Comparison of ENCODE assay signal across 1 cellular context in genomic region chr3:100708989-100709839, GRCh38.
TF ChIP-seq lines count a peak whose summit lies in the region.

Gene TFG (plus strand): TSS chr3:100709494. CDS start chr3:100713686, 4,192 bp downstream.

TF ChIP-seq in HepG2, 621 proteins besides CTCF, POLR2A, EP300 and RAD21 (continued from another document and continues in another):
- TF ChIP-seq, protein P1, sequence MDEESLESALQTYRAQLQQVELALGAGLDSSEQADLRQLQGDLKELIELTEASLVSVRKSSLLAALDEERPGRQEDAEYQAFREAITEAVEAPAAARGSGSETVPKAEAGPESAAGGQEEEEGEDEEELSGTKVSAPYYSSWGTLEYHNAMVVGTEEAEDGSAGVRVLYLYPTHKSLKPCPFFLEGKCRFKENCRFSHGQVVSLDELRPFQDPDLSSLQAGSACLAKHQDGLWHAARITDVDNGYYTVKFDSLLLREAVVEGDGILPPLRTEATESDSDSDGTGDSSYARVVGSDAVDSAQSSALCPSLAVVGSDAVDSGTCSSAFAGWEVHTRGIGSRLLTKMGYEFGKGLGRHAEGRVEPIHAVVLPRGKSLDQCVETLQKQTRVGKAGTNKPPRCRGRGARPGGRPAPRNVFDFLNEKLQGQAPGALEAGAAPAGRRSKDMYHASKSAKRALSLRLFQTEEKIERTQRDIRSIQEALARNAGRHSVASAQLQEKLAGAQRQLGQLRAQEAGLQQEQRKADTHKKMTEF (CRISPR knock-in tag; IDR thresholded peaks at IDR 0.05), result peak; percentile 87
- TF ChIP-seq ZNF501 (CRISPR knock-in tag; IDR thresholded peaks at IDR 0.05), result peak; percentile 92
- TF ChIP-seq HNRNPK (IDR thresholded peaks at IDR 0.05; ENCODE audit: low read depth, low read length, poor library complexity, severe bottlenecking), result peak; percentile 96
- peak; percentile 91 for TF ChIP-seq REPIN1 (CRISPR knock-in tag; IDR thresholded peaks at IDR 0.05; ENCODE audit: borderline replicate concordance, low read depth)
- TF ChIP-seq MYC (CRISPR knock-in tag; IDR thresholded peaks at IDR 0.05; ENCODE audit: borderline replicate concordance), result peak; percentile 71
- no peak for TF ChIP-seq ZFP37 (CRISPR knock-in tag; IDR thresholded peaks at IDR 0.05; ENCODE audit: borderline replicate concordance)
- peak; percentile 22; the same call in 1 of the 2 replicates for TF ChIP-seq ZNF451 (CRISPR knock-in tag; IDR thresholded peaks at IDR 0.05)
- no peak for TF ChIP-seq ZNF414 (CRISPR knock-in tag; IDR thresholded peaks at IDR 0.05)
- no peak for TF ChIP-seq ZFP41 (CRISPR knock-in tag; IDR thresholded peaks at IDR 0.05; ENCODE audit: borderline replicate concordance)
- TF ChIP-seq IRF1 (CRISPR knock-in tag; IDR thresholded peaks at IDR 0.05; ENCODE audit: low read depth), result 0 out of 2 replicates have a peak, but pooled peaks have one; percentile 27
- TF ChIP-seq, protein P2, sequence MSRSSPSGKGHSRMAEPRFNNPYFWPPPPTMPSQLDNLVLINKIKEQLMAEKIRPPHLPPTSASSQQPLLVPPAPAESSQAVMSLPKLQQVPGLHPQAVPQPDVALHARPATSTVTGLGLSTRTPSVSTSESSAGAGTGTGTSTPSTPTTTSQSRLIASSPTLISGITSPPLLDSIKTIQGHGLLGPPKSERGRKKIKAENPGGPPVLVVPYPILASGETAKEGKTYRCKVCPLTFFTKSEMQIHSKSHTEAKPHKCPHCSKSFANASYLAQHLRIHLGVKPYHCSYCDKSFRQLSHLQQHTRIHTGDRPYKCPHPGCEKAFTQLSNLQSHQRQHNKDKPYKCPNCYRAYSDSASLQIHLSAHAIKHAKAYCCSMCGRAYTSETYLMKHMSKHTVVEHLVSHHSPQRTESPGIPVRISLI (CRISPR knock-in tag; IDR thresholded peaks at IDR 0.05; ENCODE audit: borderline replicate concordance), result peak; percentile 100
- TF ChIP-seq ZNF24 (IDR thresholded peaks at IDR 0.05), result 0 out of 2 replicates have a peak, but pooled peaks have one; percentile 7
- no peak for TF ChIP-seq ZNF530 (CRISPR knock-in tag; IDR thresholded peaks at IDR 0.05; ENCODE audit: low read depth)
- TF ChIP-seq ZNF720 (CRISPR knock-in tag; IDR thresholded peaks at IDR 0.05), result no peak
- TF ChIP-seq GATA4 (IDR thresholded peaks at IDR 0.05; ENCODE audit: borderline replicate concordance, low read depth), result no peak
- TF ChIP-seq HMGA1 (CRISPR knock-in tag; conservative IDR thresholded peaks at IDR 0.05), result no peak
- TF ChIP-seq ZBTB42 (CRISPR knock-in tag; IDR thresholded peaks at IDR 0.05), result peak; percentile 82; the same call in 1 of the 2 replicates
- TF ChIP-seq ZNF430 (CRISPR knock-in tag; IDR thresholded peaks at IDR 0.05), result peak; percentile 85; the same call in 1 of the 2 replicates
- 0 out of 2 replicates have a peak, but pooled peaks have one; percentile 76 for TF ChIP-seq DR1 (CRISPR knock-in tag; IDR thresholded peaks at IDR 0.05)
- no peak for TF ChIP-seq HMG20A (CRISPR knock-in tag; IDR thresholded peaks at IDR 0.05; ENCODE audit: borderline replicate concordance)
- TF ChIP-seq IRX3 (CRISPR knock-in tag; IDR thresholded peaks at IDR 0.05; ENCODE audit: borderline replicate concordance, low read depth), result peak; percentile 77
- TF ChIP-seq HNF4G (IDR thresholded peaks at IDR 0.05; ENCODE audit: borderline replicate concordance, low read depth, low read length), result peak; percentile 2; the same call in 1 of the 2 replicates
- TF ChIP-seq HNF4G (CRISPR knock-in tag; IDR thresholded peaks at IDR 0.05; ENCODE audit: borderline replicate concordance, low read depth), result no peak
- TF ChIP-seq ZNF746 (CRISPR knock-in tag; IDR thresholded peaks at IDR 0.05), result peak; percentile 87; the same call in 1 of the 2 replicates
- peak; percentile 85 for TF ChIP-seq CHD2 (IDR thresholded peaks at IDR 0.05; ENCODE audit: low read depth, low read length)
- no peak for TF ChIP-seq FLYWCH1 (CRISPR knock-in tag; IDR thresholded peaks at IDR 0.05)
- TF ChIP-seq SMAD1 (CRISPR knock-in tag; IDR thresholded peaks at IDR 0.05; ENCODE audit: borderline replicate concordance, low read depth), result 0 out of 2 replicates have a peak, but pooled peaks have one; percentile 17
- TF ChIP-seq ZNF343 (CRISPR knock-in tag; IDR thresholded peaks at IDR 0.05), result peak; percentile 61; the same call in 1 of the 2 replicates
- peak; percentile 30; the same call in 1 of the 2 replicates for TF ChIP-seq ZNF318 (CRISPR knock-in tag; IDR thresholded peaks at IDR 0.05)
- 0 out of 2 replicates have a peak, but pooled peaks have one; percentile 70 for TF ChIP-seq KAT7 (CRISPR knock-in tag; IDR thresholded peaks at IDR 0.05; ENCODE audit: borderline replicate concordance)
- TF ChIP-seq THAP11 (CRISPR knock-in tag; IDR thresholded peaks at IDR 0.05), result peak; percentile 91
- TF ChIP-seq ELF3 (CRISPR knock-in tag; IDR thresholded peaks at IDR 0.05), result peak; percentile 46
- 0 out of 2 replicates have a peak, but pooled peaks have one; percentile 11 for TF ChIP-seq ZNF576 (CRISPR knock-in tag; IDR thresholded peaks at IDR 0.05)
- TF ChIP-seq BRD4 (CRISPR knock-in tag; IDR thresholded peaks at IDR 0.05), result peak; percentile 68; the same call in 1 of the 2 replicates
- TF ChIP-seq BCL3 (CRISPR knock-in tag; IDR thresholded peaks at IDR 0.05), result 0 out of 2 replicates have a peak, but pooled peaks have one; percentile 30
- TF ChIP-seq HOXD1 (CRISPR knock-in tag; IDR thresholded peaks at IDR 0.05), result no peak
- TF ChIP-seq, protein P3, sequence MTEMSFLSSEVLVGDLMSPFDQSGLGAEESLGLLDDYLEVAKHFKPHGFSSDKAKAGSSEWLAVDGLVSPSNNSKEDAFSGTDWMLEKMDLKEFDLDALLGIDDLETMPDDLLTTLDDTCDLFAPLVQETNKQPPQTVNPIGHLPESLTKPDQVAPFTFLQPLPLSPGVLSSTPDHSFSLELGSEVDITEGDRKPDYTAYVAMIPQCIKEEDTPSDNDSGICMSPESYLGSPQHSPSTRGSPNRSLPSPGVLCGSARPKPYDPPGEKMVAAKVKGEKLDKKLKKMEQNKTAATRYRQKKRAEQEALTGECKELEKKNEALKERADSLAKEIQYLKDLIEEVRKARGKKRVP (CRISPR knock-in tag; IDR thresholded peaks at IDR 0.05), result 0 out of 4 replicates have a peak, but pooled peaks of 1 of the 2 experiments have one; percentile 45
- TF ChIP-seq NR2F6 (IDR thresholded peaks at IDR 0.05), result no peak
- TF ChIP-seq NR2F6 (CRISPR knock-in tag; IDR thresholded peaks at IDR 0.05), result peak; percentile 9; the same call in 1 of the 2 replicates
- peak; percentile 73 for TF ChIP-seq FOXK2 (IDR thresholded peaks at IDR 0.05)
- TF ChIP-seq HNF1B (CRISPR knock-in tag; IDR thresholded peaks at IDR 0.05), result peak; percentile 82
- 0 out of 2 replicates have a peak, but pooled peaks have one; percentile 15 for TF ChIP-seq SKIL (CRISPR knock-in tag; IDR thresholded peaks at IDR 0.05; ENCODE audit: borderline replicate concordance)
- TF ChIP-seq MIER2 (CRISPR knock-in tag; IDR thresholded peaks at IDR 0.05), result no peak; the same call in none of the 2 replicates
- no peak; the same call in 1 of the 2 replicates for TF ChIP-seq SIX1 (CRISPR knock-in tag; IDR thresholded peaks at IDR 0.05; ENCODE audit: borderline replicate concordance)
- no peak for TF ChIP-seq ZNF737 (CRISPR knock-in tag; IDR thresholded peaks at IDR 0.05; ENCODE audit: borderline replicate concordance)
